18 cellular contexts compared by ENCODE assay signal in genomic region chr22:23245799-23246136, GRCh38.
DNase-seq lines count a peak whose midpoint lies in the region; ATAC-seq, FAIRE-seq and TF ChIP-seq lines count a peak whose summit lies in the region.
"Had no signal": no experiment of that assay in that cellular context is flagged by ENCODE, and none has a peak within 500 bp of the region (broad histone marks: within the 10 kb centered on the region; RNA-seq: fewer than 3 reads in every experiment).

No MANE protein-coding gene starts in this region.

- H3K4me3 Mint-ChIP-seq in activated T-cell treated with anti-CD3 and anti-CD28 coated beads, Interleukin-2, amount 50 U/mL, for 72 hours: peak overlapping the region; percentile 31 to 51
- H3K4me3 Mint-ChIP-seq: stimulated activated naive B cell treated with anti-CD40 and anti-IgM and Interleukin-4, amounts not matched to agents 10 μg/mL and 1 μg/mL and 100 μg/mL, for 72 hours had no signal

- FAIRE-seq in bronchial epithelial cell (lab: Jason Lieb, UNC): no peak
- FAIRE-seq: pancreas had no signal

- no peak overlapping the region for H3K4me3 ChIP-seq in bronchial epithelial cell (ENCODE audit: low read depth, low read length)
- H3K4me3 ChIP-seq in smooth muscle cell: no peak overlapping the region
- H3K4me3 ChIP-seq: mucosa of descending colon, pancreas had no signal

- H4K20me1 ChIP-seq in smooth muscle cell (ENCODE audit: low read depth): peaks cover 93% of the 10 kb centered on the region

- H3K9me3 ChIP-seq in smooth muscle cell (replicated peaks; ENCODE audit: low read depth): no peaks in the 10 kb centered on the region
- H3K9me3 ChIP-seq: mucosa of descending colon, pancreas had no signal

- H3K27ac ChIP-seq in RWPE1: peak overlapping the region; percentile 93
- H3K27ac ChIP-seq in smooth muscle cell (ENCODE audit: low read depth): peak overlapping the region; percentile 62
- H3K27ac ChIP-seq: foreskin keratinocyte, pancreas had no signal

- peaks cover 0 to under 1% of the 10 kb centered on the region in 2 donors for H3K36me3 Mint-ChIP-seq in activated T-cell treated with anti-CD3 and anti-CD28 coated beads, Interleukin-2, amount 50 U/mL, for 72 hours (ENCODE audit: insufficient read depth in 2 of 2)

- ATAC-seq in activated T-cell treated with anti-CD3 and anti-CD28 coated beads, Interleukin-2, amount 50 U/mL, for 72 hours (replicated peaks in 1 of 2): no peak
- no peak for ATAC-seq in HG03196 (IDR thresholded peaks at IDR 0.05; ENCODE audit: unreplicated experiment)
- ATAC-seq: foreskin keratinocyte; left lobe of liver; pancreas; stimulated activated naive B cell treated with anti-CD40 and anti-IgM and Interleukin-4, amounts not matched to agents 10 μg/mL and 1 μg/mL and 100 μg/mL, for 72 hours had no signal

- H3K4me1 ChIP-seq in smooth muscle cell (ENCODE audit: low read depth): peaks cover 49% of the 10 kb centered on the region

- no peak overlapping the region for H3K9ac ChIP-seq in smooth muscle cell (ENCODE audit: low read depth)

- H3K4me1 Mint-ChIP-seq in activated T-cell treated with anti-CD3 and anti-CD28 coated beads, Interleukin-2, amount 50 U/mL, for 72 hours (ENCODE audit: low read depth): peaks cover 93% of the 10 kb centered on the region

- H3K4me2 ChIP-seq in smooth muscle cell: peak overlapping the region; percentile 9

- no peaks in the 10 kb centered on the region for H3K9me3 Mint-ChIP-seq in activated T-cell treated with anti-CD3 and anti-CD28 coated beads, Interleukin-2, amount 50 U/mL, for 72 hours
- H3K9me3 Mint-ChIP-seq: stimulated activated naive B cell treated with anti-CD40 and anti-IgM and Interleukin-4, amounts not matched to agents 10 μg/mL and 1 μg/mL and 100 μg/mL, for 72 hours had no signal

- H3K79me2 ChIP-seq in smooth muscle cell (ENCODE audit: low read depth): peaks cover 12% of the 10 kb centered on the region

- no peak for DNase-seq in activated T-cell treated with anti-CD3 and anti-CD28 coated beads, Interleukin-2, amount 50 U/mL, for 72 hours
- DNase-seq in activated T-cell treated with anti-CD3 and anti-CD28 coated beads for 4 hours: no peak
- DNase-seq in RWPE1 (ENCODE audit: low spot score): no peak
- peak; percentile 45 for DNase-seq in bronchial epithelial cell (ENCODE audit: low read depth)
- DNase-seq in smooth muscle cell (lab: John Stamatoyannopoulos, UW; ENCODE audit: unreplicated experiment): no peak
- DNase-seq in DMS 273 (lab: John Stamatoyannopoulos, UW; ENCODE audit: unreplicated experiment): no peak
- DNase-seq in NK-92 (lab: John Stamatoyannopoulos, UW; ENCODE audit: unreplicated experiment): no peak
- DNase-seq: activated CD4-positive, alpha-beta T cell treated with anti-CD3 and anti-CD28 coated beads for 48 hours; foreskin keratinocyte; mucosa of descending colon; NCI-H1694; NCI-H226; NK-92 treated with Interleukin-12 subunit alpha and Interleukin-12 subunit beta, amount 100 ng/mL, for 24 hours; pancreas; Right ventricle myocardium superior; stimulated activated naive B cell treated with anti-CD40 and anti-IgM and Interleukin-4, amounts not matched to agents 10 μg/mL and 1 μg/mL and 100 μg/mL, for 72 hours had no signal

- no peak overlapping the region for H2AFZ ChIP-seq in smooth muscle cell (ENCODE audit: low read depth)

- H3K27me3 ChIP-seq in bronchial epithelial cell (ENCODE audit: control insufficient read depth, insufficient read depth, low read length) (no peaks in the 10 kb centered on the region), smooth muscle cell (ENCODE audit: low read depth) (no peaks in the 10 kb centered on the region)
- H3K27me3 ChIP-seq: foreskin keratinocyte, pancreas had no signal

- POLR2A ChIA-PET in RWPE1 (lab: Yijun Ruan, JAX; ENCODE audit: low non-redundant PET): no interaction called here

- 57% methylated on average over 8 of the region's 8 CpGs for WGBS in smooth muscle cell (ENCODE audit: low lambda C conversion rate)

- CTCF ChIA-PET in RWPE1 (lab: Yijun Ruan, JAX): no interaction called here

- H3K27me3 Mint-ChIP-seq in activated T-cell treated with anti-CD3 and anti-CD28 coated beads, Interleukin-2, amount 50 U/mL, for 72 hours (ENCODE audit: low read depth): no peaks in the 10 kb centered on the region
- H3K27me3 Mint-ChIP-seq: stimulated activated naive B cell treated with anti-CD40 and anti-IgM and Interleukin-4, amounts not matched to agents 10 μg/mL and 1 μg/mL and 100 μg/mL, for 72 hours had no signal

- TF ChIP-seq CTCF in RWPE1 (conservative IDR thresholded peaks at IDR 0.05; ENCODE audit: low read depth): no peak
- TF ChIP-seq CTCF in bronchial epithelial cell (IDR thresholded peaks at IDR 0.05; ENCODE audit: insufficient read depth, low read length, severe bottlenecking): no peak
- TF ChIP-seq CTCF in smooth muscle cell (IDR thresholded peaks at IDR 0.05; ENCODE audit: borderline replicate concordance, insufficient read depth, poor library complexity, severe bottlenecking): no peak

- H3K27ac Mint-ChIP-seq in activated T-cell treated with anti-CD3 and anti-CD28 coated beads, Interleukin-2, amount 50 U/mL, for 72 hours: peak overlapping the region; percentile 68
- H3K27ac Mint-ChIP-seq: stimulated activated naive B cell treated with anti-CD40 and anti-IgM and Interleukin-4, amounts not matched to agents 10 μg/mL and 1 μg/mL and 100 μg/mL, for 72 hours had no signal

- H3K36me3 ChIP-seq in bronchial epithelial cell (ENCODE audit: control insufficient read depth, insufficient read depth, low read length) (no peaks in the 10 kb centered on the region), smooth muscle cell (ENCODE audit: low read depth) (no peaks in the 10 kb centered on the region)
- H3K36me3 ChIP-seq: pancreas had no signal

- peaks cover 11% of the 10 kb centered on the region for H3F3A ChIP-seq in smooth muscle cell (ENCODE audit: low read depth)
